In genomic region chr1:46280092-46280491, GRCh38 we compare ENCODE assay signal across 1 cellular context.
TF ChIP-seq lines count a peak whose summit lies in the region.

No MANE protein-coding gene starts in this region.

TF ChIP-seq in HepG2, 621 proteins besides CTCF, POLR2A, EP300 and RAD21:
- TF ChIP-seq POLR2G (IDR thresholded peaks at IDR 0.05; ENCODE audit: low read depth, low read length): peak; percentile 19; the same call in 1 of the 2 replicates
- no peak for TF ChIP-seq ETV5 (CRISPR knock-in tag; IDR thresholded peaks at IDR 0.05; ENCODE audit: borderline replicate concordance)
- peak; percentile 56 for TF ChIP-seq HNF4A (CRISPR knock-in tag; IDR thresholded peaks at IDR 0.05)
- peak; percentile 43 for TF ChIP-seq RBM22 (optimal IDR thresholded peaks at IDR 0.05; ENCODE audit: low read length)
- peak; percentile 55; the same call in 1 of the 2 replicates for TF ChIP-seq BCL6 (CRISPR knock-in tag; IDR thresholded peaks at IDR 0.05)
- no peak for TF ChIP-seq ZNF275 (CRISPR knock-in tag; IDR thresholded peaks at IDR 0.05; ENCODE audit: borderline replicate concordance)
- TF ChIP-seq TRIM24 (CRISPR knock-in tag; IDR thresholded peaks at IDR 0.05): no peak
- 0 out of 2 replicates have a peak, but pooled peaks have one; percentile 22 for TF ChIP-seq POLR2AphosphoS5 (IDR thresholded peaks at IDR 0.05; ENCODE audit: low read depth, low read length)
TF ChIP-seq in HepG2: peak in this region for 5.
